8 cellular contexts compared by ENCODE assay signal in the genomic region with DNA sequence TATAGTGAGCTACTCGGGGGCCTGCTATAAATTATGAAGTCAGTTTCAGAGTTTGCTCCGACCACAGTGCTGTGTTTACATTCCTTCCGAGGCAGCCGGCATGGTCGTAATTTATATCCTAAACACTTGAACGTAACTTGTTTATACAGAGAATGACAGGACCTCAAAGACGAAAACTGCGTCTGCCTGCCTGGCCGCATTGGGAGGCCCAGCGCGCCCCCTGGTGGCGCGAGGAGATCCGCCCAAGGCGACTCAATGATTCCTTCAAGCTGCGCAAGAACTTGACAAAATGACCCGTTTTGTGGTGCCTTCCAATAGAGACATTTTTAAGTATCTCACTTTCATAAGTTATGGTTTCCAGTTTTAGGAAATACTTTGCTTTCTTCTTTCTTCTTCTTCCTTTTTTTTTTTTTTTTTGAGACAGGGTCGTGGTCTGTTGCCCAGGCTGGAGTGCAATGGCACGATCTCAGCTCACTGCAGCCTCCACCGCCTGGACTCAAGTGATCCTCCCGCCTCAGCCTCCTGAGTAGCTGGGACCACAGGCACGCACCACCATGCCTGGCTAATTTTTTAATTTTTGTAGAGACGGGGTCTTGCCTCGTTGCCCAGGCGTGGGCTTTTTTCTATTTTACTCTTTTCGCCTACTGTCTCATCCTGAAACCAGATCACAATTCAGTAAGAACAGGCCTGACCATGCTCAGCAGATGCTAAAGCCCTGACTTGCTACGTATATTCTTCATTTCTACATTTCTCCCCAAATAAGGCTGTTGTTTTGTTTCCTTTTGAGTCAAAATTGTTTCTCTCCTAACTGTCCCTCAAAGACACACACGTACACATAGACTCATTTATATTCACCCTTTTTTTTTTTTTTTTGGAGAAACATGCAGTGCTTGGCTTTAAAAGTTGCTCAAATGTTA. TPM values are rescaled to one million over a fixed set of nuclear protein-coding genes. Genes with fewer than 3 reads are reported as not detected.
DNase-seq lines count a peak whose midpoint lies in the region; ATAC-seq and TF ChIP-seq lines count a peak whose summit lies in the region.

No MANE protein-coding gene starts in this region.

- ATAC-seq in HG03280 (IDR thresholded peaks at IDR 0.05; ENCODE audit: unreplicated experiment) = no peak

- no peaks in the 10 kb centered on the region; the same call in 1 of the 2 replicates for H3K27me3 Mint-ChIP-seq in HFFc6 (ENCODE audit: insufficient read depth)

- peak; percentile 99 for TF ChIP-seq CTCF in HFFc6 (IDR thresholded peaks at IDR 0.05)

- H3K27ac Mint-ChIP-seq in HFFc6 = peak overlapping the region; percentile 77

- DNase-seq in DMS53 treated with DMSO at 0.1 percent for 48 hours (lab: John Stamatoyannopoulos, UW; ENCODE audit: unreplicated experiment) (peak; percentile 37), HFFc6 (peak; percentile 94), NCI-H460 (ENCODE audit: extremely low read depth, low read depth) (peak; percentile 56), dermis blood vessel endothelial cell (peak; percentile 81), medulla oblongata (ENCODE audit: extremely low spot score) (peak; percentile 66)
- peak; percentile 64 for DNase-seq in activated CD4-positive, alpha-beta T cell treated with anti-CD3 and anti-CD28 coated beads, Interleukin-2, amount 50 U/mL, for 1 hour
- DNase-seq in stimulated activated CD8-positive, alpha-beta memory T cell treated with anti-CD3 and anti-CD28 coated beads, Interleukin-15, amount 100 ng/mL, for 24 hours (ENCODE audit: low read depth) = peak; percentile 50

- peaks cover 26% of the 10 kb centered on the region; the same call in 1 of the 2 replicates for H3K36me3 Mint-ChIP-seq in HFFc6 (ENCODE audit: low read depth)

- H3K4me3 Mint-ChIP-seq in HFFc6 = peak overlapping the region; percentile 93

- peaks cover 41% of the 10 kb centered on the region for H3K4me1 Mint-ChIP-seq in HFFc6 (ENCODE audit: low read depth)

- H3K9me3 Mint-ChIP-seq in HFFc6 = no peaks in the 10 kb centered on the region

RNA-seq across cellular contexts. Expression of gene FOXF2, which starts 7.8 kb away (rescaled TPM):
- total RNA-seq in HFFc6 (2021; fragmentation: NEBNext Ultra II Directional; extraction: Animal tissue kit (Norgen Biotek cat#: 25700)) = 10 to 100 TPM; 15.4 to 31.8 (median 29.5) TPM
- total RNA-seq in NCI-H460 (2014; rRNA removed; shearing (Covaris generic)) = 16.4 and 17.3 TPM in 2 replicates
- 9.7 and 11.5 TPM in 2 replicates for polyA plus RNA-seq in NCI-H460 (2014; cell fraction: nucleus; rRNA removed)
- total RNA-seq in dermis blood vessel endothelial cell = not detected in 2 replicates

Comparison
In these comparisons a context has a peak if more than half of its experiments do, and no peak if none do; other contexts are left out.
1. DNase-seq: peak in every context shown above with its lines; median percentile 94 in HFFc6; 81 in dermis blood vessel endothelial cell; 66 in medulla oblongata; 64 in activated CD4-positive, alpha-beta T cell treated with anti-CD3 and anti-CD28 coated beads, Interleukin-2, amount 50 U/mL, for 1 hour; 56 in NCI-H460; 50 in stimulated activated CD8-positive, alpha-beta memory T cell treated with anti-CD3 and anti-CD28 coated beads, Interleukin-15, amount 100 ng/mL, for 24 hours; 37 in DMS53 treated with DMSO at 0.1 percent for 48 hours.
2. RNA of gene FOXF2, which starts 7.8 kb away (total RNA-seq): 15.4 to 31.8 TPM in HFFc6 and 16.4 to 17.3 TPM in NCI-H460; not detected in dermis blood vessel endothelial cell; every median in the first group is over 10 times any median in the second.